ENCODE assay signal across 8 cellular contexts in genomic region chr19:39351537-39352037, GRCh38. TPM values are rescaled to one million over a fixed set of nuclear protein-coding genes. Genes with fewer than 3 reads are reported as not detected.
DNase-seq lines count a peak whose midpoint lies in the region; ATAC-seq, FAIRE-seq and TF ChIP-seq lines count a peak whose summit lies in the region.

No MANE protein-coding gene starts in this region.

- peak overlapping the region; percentile 14 for H3K4me3 Mint-ChIP-seq in glutamatergic neuron (ENCODE audit: unreplicated experiment)

- DNase-seq in AG08395 (ENCODE audit: low spot score) (peak; percentile 56), OCI-M1 (lab: John Stamatoyannopoulos, UW) (peak; percentile 94), glutamatergic neuron (no peak), HTR-8/SVneo (ENCODE audit: insufficient read length, low spot score) (no peak), NCI-H1105 (lab: John Stamatoyannopoulos, UW) (no peak)

- FAIRE-seq in HTR-8/SVneo (lab: Jason Lieb, UNC) = no peak

- no peaks in the 10 kb centered on the region for H3K9me3 Mint-ChIP-seq in glutamatergic neuron (ENCODE audit: unreplicated experiment)

- H3K27me3 Mint-ChIP-seq in glutamatergic neuron (ENCODE audit: unreplicated experiment) = no peaks in the 10 kb centered on the region

- peaks cover 5% of the 10 kb centered on the region for H3K36me3 Mint-ChIP-seq in glutamatergic neuron (ENCODE audit: unreplicated experiment)

- ATAC-seq in GM19023 (IDR thresholded peaks at IDR 0.05; ENCODE audit: unreplicated experiment) (peak; percentile 66), HG02623 (IDR thresholded peaks at IDR 0.05; ENCODE audit: unreplicated experiment) (no peak), GM21737 (IDR thresholded peaks at IDR 0.05; ENCODE audit: unreplicated experiment) (no peak)

- TF ChIP-seq CTCF in glutamatergic neuron (IDR thresholded peaks at IDR 0.05; ENCODE audit: partially characterized antibody, unreplicated experiment) = no peak

- no peak overlapping the region for H3K27ac Mint-ChIP-seq in glutamatergic neuron (ENCODE audit: unreplicated experiment)

- H3K4me1 Mint-ChIP-seq in glutamatergic neuron (ENCODE audit: low read depth, unreplicated experiment) = peaks cover 19% of the 10 kb centered on the region

RNA-seq across cellular contexts. Expression of gene SAMD4B, which starts 9.4 kb away (rescaled TPM):
- total RNA-seq in glutamatergic neuron (ENCODE audit: unreplicated experiment) = 119 TPM

RNA-seq across cellular contexts. Expression of gene GMFG, which starts 15.7 kb away (rescaled TPM):
- 1.2 TPM for total RNA-seq in glutamatergic neuron (ENCODE audit: unreplicated experiment)

RNA-seq across cellular contexts. Expression of gene LRFN1, which starts 30.9 kb away (rescaled TPM):
- total RNA-seq in glutamatergic neuron (ENCODE audit: unreplicated experiment) = 56.3 TPM

RNA-seq across cellular contexts. Expression of gene PAF1, which starts 39.3 kb away (rescaled TPM):
- 36.2 TPM for total RNA-seq in glutamatergic neuron (ENCODE audit: unreplicated experiment)

RNA-seq across cellular contexts. Expression of gene MED29, which starts 39.6 kb away (rescaled TPM):
- total RNA-seq in glutamatergic neuron (ENCODE audit: unreplicated experiment) = 30.1 TPM

Comparison
In these comparisons a context has a peak if more than half of its experiments do, and no peak if none do; other contexts are left out.
1. DNase-seq: peak in AG08395 (single experiment) and OCI-M1 (single experiment); none in glutamatergic neuron (single experiment), HTR-8/SVneo (single experiment) and NCI-H1105 (single experiment).